Comparison of ENCODE assay signal across 9 cellular contexts in the genomic region with DNA sequence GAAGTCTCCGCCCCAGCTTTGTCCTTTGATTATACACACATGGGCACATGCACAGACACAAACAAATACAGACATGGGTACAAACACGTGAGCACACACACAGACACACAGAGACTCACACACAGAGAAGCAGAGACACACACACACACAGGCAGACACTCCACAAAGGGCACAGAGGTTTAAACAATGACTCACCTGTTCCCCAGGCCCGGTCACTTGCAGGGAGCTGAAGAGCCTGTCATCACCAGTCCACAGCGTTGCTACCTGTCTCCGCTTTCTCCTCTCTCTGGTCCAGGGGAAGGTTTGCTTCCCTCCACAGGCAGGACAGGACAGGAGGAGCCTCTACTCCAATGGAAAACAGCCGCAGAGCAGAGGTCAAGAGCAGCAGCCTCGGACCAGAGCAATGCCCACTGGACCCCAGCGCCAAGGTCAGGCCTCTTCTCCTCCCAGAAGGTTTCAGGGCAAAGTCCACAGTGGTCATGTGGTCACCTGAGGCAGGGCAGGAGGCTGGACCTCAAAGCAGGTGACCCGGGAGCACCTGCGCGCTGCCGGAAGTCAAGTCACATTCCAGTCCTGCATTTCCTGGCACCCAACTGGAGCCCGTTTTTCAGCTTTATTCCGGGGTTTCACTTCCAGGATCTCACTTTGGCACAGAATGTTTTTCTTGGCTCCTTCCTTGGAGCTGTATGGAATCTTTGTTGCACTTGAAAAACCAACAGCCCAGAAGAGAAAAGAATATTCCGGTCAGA. TPM values are rescaled to one million over a fixed set of nuclear protein-coding genes. Genes with fewer than 3 reads are reported as not detected.
DNase-seq lines count a peak whose midpoint lies in the region; ATAC-seq and TF ChIP-seq lines count a peak whose summit lies in the region.
"Had no signal": no experiment of that assay in that cellular context is flagged by ENCODE, and none has a peak within 500 bp of the region (broad histone marks: within the 10 kb centered on the region; RNA-seq: fewer than 3 reads in every experiment).

Gene RAB17 (minus strand): TSS at position 463 of the 749 bp plus-strand sequence. CDS start 4,580 bp downstream, outside the sequence.

- no peak for TF ChIP-seq CTCF in endodermal cell (conservative IDR thresholded peaks at IDR 0.05)

- H3K4me1 Mint-ChIP-seq in endodermal cell (peaks cover 68% of the 10 kb centered on the region), naive B cell (peaks cover 5 to 28% (median 22%) of the 10 kb centered on the region in 3 donors)
- peaks cover 11% of the 10 kb centered on the region for H3K4me1 Mint-ChIP-seq in activated T-cell treated with anti-CD3 and anti-CD28 coated beads, Interleukin-2, amount 50 U/mL, for 24 hours (ENCODE audit: low read depth)

- ATAC-seq in naive B cell (ENCODE audit: low read depth in 2 of 2): no peak
- no peak for ATAC-seq in HG02970 (IDR thresholded peaks at IDR 0.05; ENCODE audit: low FRiP score, unreplicated experiment)
- ATAC-seq in HG03196 (IDR thresholded peaks at IDR 0.05; ENCODE audit: unreplicated experiment): no peak

- no peak for TF ChIP-seq POLR2A in erythroblast (IDR thresholded peaks at IDR 0.05; ENCODE audit: low read length)

- peak within 1 kb of the TSS; percentile 83 for H3K9ac ChIP-seq in endodermal cell (ENCODE audit: extremely low read depth, low read length, poor library complexity, severe bottlenecking)

- H3K4me3 ChIP-seq in endodermal cell (ENCODE audit: low read length): peak within 1 kb of the TSS; percentile 85

- H3K27me3 Mint-ChIP-seq in endodermal cell (ENCODE audit: insufficient read depth) (no peaks in the 10 kb centered on the region), naive B cell (peaks cover 0 to 14% (median 5%) of the 10 kb centered on the region in 3 donors)
- H3K27me3 Mint-ChIP-seq in activated T-cell treated with anti-CD3 and anti-CD28 coated beads, Interleukin-2, amount 50 U/mL, for 24 hours: no peaks in the 10 kb centered on the region
- H3K27me3 Mint-ChIP-seq: brain had no signal

- H3K27ac Mint-ChIP-seq in endodermal cell: peak within 1 kb of the TSS; percentile 89
- H3K27ac Mint-ChIP-seq in naive B cell: peak within 1 kb of the TSS in 3 of 6 donors; percentile 17 to 92 (median 64)
- H3K27ac Mint-ChIP-seq in activated T-cell treated with anti-CD3 and anti-CD28 coated beads, Interleukin-2, amount 50 U/mL, for 24 hours: no peak within 1 kb of the TSS

- peaks cover 37% of the 10 kb centered on the region for H3K36me3 Mint-ChIP-seq in endodermal cell (ENCODE audit: low read depth)
- H3K36me3 Mint-ChIP-seq in naive B cell: no peaks in the 10 kb centered on the region
- H3K36me3 Mint-ChIP-seq in activated T-cell treated with anti-CD3 and anti-CD28 coated beads, Interleukin-2, amount 50 U/mL, for 24 hours (ENCODE audit: low read depth): no peaks in the 10 kb centered on the region
- H3K36me3 Mint-ChIP-seq: brain had no signal

- H3K27ac ChIP-seq in endodermal cell (ENCODE audit: low read depth, low read length): no peak within 1 kb of the TSS

- H3K4me1 ChIP-seq in endodermal cell (ENCODE audit: control insufficient read depth, insufficient read depth, low read length): peaks cover 36% of the 10 kb centered on the region

- 77% methylated on average over 13 to 15 of the region's 15 CpGs for WGBS in endodermal cell (ENCODE audit: insufficient coverage in 1 of 2, insufficient read length in 1 of 2), 2 experiments

- peaks cover 14% of the 10 kb centered on the region for H3K9me3 ChIP-seq in endodermal cell (ENCODE audit: control insufficient read depth, low read length)

- DNase-seq in COLO829 (ENCODE audit: low spot score) (peak; percentile 25), NCI-H2029 (lab: John Stamatoyannopoulos, UW) (peak; percentile 65), endodermal cell (peak; percentile 88), naive B cell (no peak), erythroblast (lab: John Stamatoyannopoulos, UW) (no peak)
- no peak for DNase-seq in activated T-cell treated with anti-CD3 and anti-CD28 coated beads, Interleukin-2, amount 50 U/mL, for 24 hours

- H3K9me3 Mint-ChIP-seq in endodermal cell (peaks cover 5% of the 10 kb centered on the region), naive B cell (no peaks in the 10 kb centered on the region)
- no peaks in the 10 kb centered on the region for H3K9me3 Mint-ChIP-seq in activated T-cell treated with anti-CD3 and anti-CD28 coated beads, Interleukin-2, amount 50 U/mL, for 24 hours

- peak within 1 kb of the TSS; percentile 81 for H3K4me3 Mint-ChIP-seq in endodermal cell
- H3K4me3 Mint-ChIP-seq in naive B cell: peak within 1 kb of the TSS in 5 of 8 donors; percentile 19 to 67 (median 35)
- H3K4me3 Mint-ChIP-seq in activated T-cell treated with anti-CD3 and anti-CD28 coated beads, Interleukin-2, amount 50 U/mL, for 24 hours: no peak within 1 kb of the TSS

- peaks cover 58% of the 10 kb centered on the region for H3K36me3 ChIP-seq in endodermal cell (ENCODE audit: control insufficient read depth, insufficient read depth, low read length)

- no peaks in the 10 kb centered on the region for H3K27me3 ChIP-seq in endodermal cell (ENCODE audit: control insufficient read depth, insufficient read depth, low read length, poor library complexity, severe bottlenecking)

RNA-seq across cellular contexts. Expression of gene RAB17, which starts in this region (rescaled TPM):
- total RNA-seq in endodermal cell: 100 to 1,000 TPM; 235 to 369 TPM
- polyA plus RNA-seq in endodermal cell (2013, experiment 1 of 2): 37.5 TPM
- 35.9 TPM for polyA plus RNA-seq in endodermal cell (2013, experiment 2 of 2)
- polyA plus RNA-seq in naive B cell (ENCODE audit: low read depth in 6 of 6): not detected

Comparison
In these comparisons a context has a peak if more than half of its experiments do, and no peak if none do; other contexts are left out.
1. DNase-seq: peak in COLO829 (single experiment), NCI-H2029 (single experiment) and endodermal cell (single experiment); none in naive B cell (single experiment), activated T-cell treated with anti-CD3 and anti-CD28 coated beads, Interleukin-2, amount 50 U/mL, for 24 hours (single experiment) and erythroblast (0 of 2).